ENCODE assay signal across 9 cellular contexts in the genomic region with DNA sequence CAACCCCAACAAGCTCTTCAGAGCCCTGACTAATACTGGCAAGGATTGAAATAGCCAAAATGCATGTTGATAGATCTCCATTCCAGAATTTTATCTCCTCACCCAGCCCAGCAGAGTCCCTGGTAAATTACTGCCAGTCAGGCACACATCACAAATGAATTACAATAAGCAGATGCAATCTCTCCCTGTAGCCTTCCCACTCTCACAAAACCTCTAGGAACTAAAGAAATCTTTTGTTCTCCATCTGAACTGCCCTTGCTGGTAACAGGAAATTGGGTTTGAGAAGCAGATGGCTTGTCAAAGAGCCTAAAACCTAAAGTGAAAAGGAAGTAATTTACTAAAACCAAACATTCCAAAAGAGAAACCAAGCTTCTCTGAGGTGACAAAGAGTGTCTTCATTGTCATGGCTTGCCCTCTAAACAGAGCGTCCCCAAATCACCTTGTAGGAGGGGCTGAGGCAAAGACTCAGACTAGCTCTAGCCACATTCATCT. TPM values are rescaled to one million over a fixed set of nuclear protein-coding genes. Genes with fewer than 3 reads are reported as not detected.
A peak's percentile ranks its signal among the peaks of the same experiment; 100 is the strongest.
DNase-seq lines count a peak whose midpoint lies in the region; ATAC-seq lines count a peak whose summit lies in the region.
"Had no signal": no experiment of that assay in that cellular context is flagged by ENCODE, and none has a peak within 500 bp of the region (broad histone marks: within the 10 kb centered on the region; RNA-seq: fewer than 3 reads in every experiment).

No MANE protein-coding gene starts in this region.

- no peak overlapping the region for H2BK12ac ChIP-seq in neuronal stem cell (ENCODE audit: low read length)
- H2BK12ac ChIP-seq in trophoblast cell (ENCODE audit: low read length) = no peak overlapping the region

- H3K23ac ChIP-seq in neuronal stem cell (ENCODE audit: low read depth, low read length, poor library complexity) = no peak overlapping the region
- no peak overlapping the region for H3K23ac ChIP-seq in trophoblast cell (ENCODE audit: low read length)

- no peak overlapping the region for H3K4me2 ChIP-seq in neuronal stem cell (ENCODE audit: insufficient read depth, low read length, poor library complexity, severe bottlenecking)
- H3K4me2 ChIP-seq in trophoblast cell (ENCODE audit: low read length) = no peak overlapping the region

- H3K27me3 ChIP-seq in HUES48 (ENCODE audit: control insufficient read depth, insufficient read depth, low read length) = no peaks in the 10 kb centered on the region
- no peaks in the 10 kb centered on the region for H3K27me3 ChIP-seq in neuronal stem cell (ENCODE audit: control insufficient read depth in 3 of 3, insufficient read depth in 3 of 3, low read depth in 1 of 3, low read length in 3 of 3)
- no peaks in the 10 kb centered on the region for H3K27me3 ChIP-seq in H7 (ENCODE audit: control insufficient read depth, insufficient read depth, low read length)
- no peaks in the 10 kb centered on the region for H3K27me3 ChIP-seq in trophoblast cell (ENCODE audit: insufficient read depth, low read length)

- H3K27ac ChIP-seq in HUES48 (ENCODE audit: low read depth, low read length) (peak overlapping the region; percentile 90), neuronal stem cell (replicated peaks; ENCODE audit: low read length) (peak overlapping the region; percentile 78), trophoblast cell (ENCODE audit: low read depth, low read length) (no peak overlapping the region)
- H3K27ac ChIP-seq: 22Rv1 had no signal

- H3K9me3 Mint-ChIP-seq in activated naive CD4-positive, alpha-beta T cell treated with anti-CD3 and anti-CD28 coated beads, Interleukin-2, amount 50 U/mL, for 72 hours = peaks cover 0 to 4% of the 10 kb centered on the region in 2 donors

- peaks cover 0 to 6% of the 10 kb centered on the region in 2 donors for H3K36me3 Mint-ChIP-seq in activated naive CD4-positive, alpha-beta T cell treated with anti-CD3 and anti-CD28 coated beads, Interleukin-2, amount 50 U/mL, for 72 hours

- no peak overlapping the region for H3K14ac ChIP-seq in neuronal stem cell (ENCODE audit: low read length)
- H3K14ac ChIP-seq in trophoblast cell (ENCODE audit: low read length) = no peak overlapping the region

- no peak overlapping the region for H3K4ac ChIP-seq in neuronal stem cell (ENCODE audit: low read length)
- no peak overlapping the region for H3K4ac ChIP-seq in trophoblast cell (ENCODE audit: low read depth, low read length)

- H2BK5ac ChIP-seq in neuronal stem cell (ENCODE audit: low read length) (no peak overlapping the region), trophoblast cell (ENCODE audit: low read depth, low read length, poor library complexity) (no peak overlapping the region)

- no peak overlapping the region; the same call in 1 of the 2 replicates for H3K4me3 ChIP-seq in HUES48 (ENCODE audit: low read depth, low read length)
- H3K4me3 ChIP-seq in neuronal stem cell (ENCODE audit: low read length in 2 of 2) = no peak overlapping the region
- H3K4me3 ChIP-seq in H7 (ENCODE audit: insufficient read depth, low read depth, low read length) = no peak overlapping the region
- no peak overlapping the region for H3K4me3 ChIP-seq in trophoblast cell (ENCODE audit: low read depth, low read length)

- H4K91ac ChIP-seq in neuronal stem cell (ENCODE audit: low read depth, low read length, poor library complexity) = no peak overlapping the region
- no peak overlapping the region for H4K91ac ChIP-seq in trophoblast cell (ENCODE audit: low read depth, low read length)

- H3K18ac ChIP-seq in neuronal stem cell (ENCODE audit: low read length) (no peak overlapping the region), trophoblast cell (ENCODE audit: low read length) (no peak overlapping the region)

- no CpG with 5 or more reads among the region's 1 CpG for WGBS in neuronal stem cell (ENCODE audit: extremely low coverage in 2 of 2, insufficient read length in 2 of 2, insufficient replicate concordance in 1 of 2), 2 donors
- WGBS in trophoblast cell (ENCODE audit: extremely low coverage, insufficient coverage, insufficient read length) = no CpG with 5 or more reads among the region's 1 CpG

- H3K27ac Mint-ChIP-seq in activated naive CD4-positive, alpha-beta T cell treated with anti-CD3 and anti-CD28 coated beads, Interleukin-2, amount 50 U/mL, for 72 hours = peak overlapping the region; percentile 63 to 88

- ATAC-seq in activated naive CD4-positive, alpha-beta T cell treated with anti-CD3 and anti-CD28 coated beads, Interleukin-2, amount 50 U/mL, for 72 hours = peak; percentile 70 to 96
- no peak for ATAC-seq in left colon

- H3K79me1 ChIP-seq in neuronal stem cell (ENCODE audit: low read depth, low read length) (peaks cover 2% of the 10 kb centered on the region), trophoblast cell (ENCODE audit: low read length) (no peaks in the 10 kb centered on the region)

- H2BK15ac ChIP-seq in neuronal stem cell (ENCODE audit: low read length) = no peak overlapping the region

- DNase-seq in DMS153 (lab: John Stamatoyannopoulos, UW) = peak; percentile 3
- DNase-seq in DMS153 treated with DMSO at 0.1 percent for 48 hours (lab: John Stamatoyannopoulos, UW; ENCODE audit: unreplicated experiment) = no peak
- peak in 1 of 2 donors; percentile 7 for DNase-seq in activated naive CD4-positive, alpha-beta T cell treated with anti-CD3 and anti-CD28 coated beads, Interleukin-2, amount 50 U/mL, for 72 hours (ENCODE audit: low spot score in 2 of 2)
- peak; percentile 30 for DNase-seq in neuronal stem cell (ENCODE audit: low spot score)
- DNase-seq in H7 = no peak
- DNase-seq in trophoblast cell = no peak
- no peak for DNase-seq in left colon

- peaks cover 30% of the 10 kb centered on the region for H3K4me1 ChIP-seq in HUES48 (ENCODE audit: control insufficient read depth, insufficient read depth, low read length)
- H3K4me1 ChIP-seq in neuronal stem cell (ENCODE audit: control insufficient read depth in 2 of 2, insufficient read depth in 1 of 2, low read depth in 1 of 2, low read length in 2 of 2) = peaks cover 5 to 17% of the 10 kb centered on the region in 2 donors
- H3K4me1 ChIP-seq in trophoblast cell (ENCODE audit: control insufficient read depth in 1 of 2, insufficient read depth in 2 of 2, low read length in 2 of 2) = peaks cover 0 to 2% of the 10 kb centered on the region in 2 experiments

- H3K79me2 ChIP-seq in trophoblast cell (ENCODE audit: control insufficient read depth, insufficient read depth, low read length, poor library complexity) = no peaks in the 10 kb centered on the region

- H3K9ac ChIP-seq in HUES48 (ENCODE audit: low read depth, low read length) (no peak overlapping the region), neuronal stem cell (ENCODE audit: low read depth, low read length, poor library complexity) (no peak overlapping the region), trophoblast cell (ENCODE audit: low read length) (no peak overlapping the region)

- H2BK120ac ChIP-seq in neuronal stem cell (ENCODE audit: low read depth, low read length) = no peak overlapping the region
- H2BK120ac ChIP-seq in trophoblast cell (ENCODE audit: insufficient read depth, low read length, poor library complexity) = no peak overlapping the region

- H4K8ac ChIP-seq in neuronal stem cell (ENCODE audit: low read depth, low read length) (no peak overlapping the region), trophoblast cell (ENCODE audit: low read depth, low read length) (no peak overlapping the region)

- intact Hi-C loops in left colon (cut with DNase I, micrococcal nuclease) = no loop called here

- peak overlapping the region; percentile 66 for H2AFZ ChIP-seq in neuronal stem cell (ENCODE audit: low read length)
- H2AFZ ChIP-seq in trophoblast cell (ENCODE audit: insufficient read depth, low read length, poor library complexity) = no peak overlapping the region

- H3K9me3 ChIP-seq in HUES48 (ENCODE audit: control insufficient read depth, insufficient read depth, low read length) (no peaks in the 10 kb centered on the region), neuronal stem cell (replicated peaks in 1 of 2; ENCODE audit: control insufficient read depth in 2 of 2, insufficient read depth in 1 of 2, low read depth in 1 of 2, low read length in 2 of 2) (no peaks in the 10 kb centered on the region), trophoblast cell (ENCODE audit: insufficient read depth, low read depth, low read length) (no peaks in the 10 kb centered on the region)

- H2AK5ac ChIP-seq in neuronal stem cell (ENCODE audit: low read depth, low read length) = no peak overlapping the region
- H2AK5ac ChIP-seq in trophoblast cell (ENCODE audit: low read length) = no peak overlapping the region

- no peak overlapping the region for H4K12ac ChIP-seq in trophoblast cell (ENCODE audit: low read depth, low read length)

- H3K36me3 ChIP-seq in HUES48 (ENCODE audit: control insufficient read depth, insufficient read depth, low read length) (no peaks in the 10 kb centered on the region), neuronal stem cell (replicated peaks in 1 of 2; ENCODE audit: control insufficient read depth in 2 of 2, insufficient read depth in 2 of 2, low read length in 2 of 2) (no peaks in the 10 kb centered on the region), H7 (replicated peaks; ENCODE audit: control insufficient read depth, insufficient read depth, low read length) (no peaks in the 10 kb centered on the region), trophoblast cell (ENCODE audit: control insufficient read depth in 1 of 2, insufficient read depth in 2 of 2, low read length in 2 of 2) (no peaks in the 10 kb centered on the region)

RNA-seq across cellular contexts. Expression of gene FAM168A, which starts 59.5 kb away (rescaled TPM):
- total RNA-seq in activated naive CD4-positive, alpha-beta T cell treated with anti-CD3 and anti-CD28 coated beads, Interleukin-2, amount 50 U/mL, for 72 hours = 10 to 100 TPM; 16.6 to 23.4 TPM
- 23.1 TPM for polyA plus RNA-seq in neuronal stem cell (2013, experiment 1 of 2)
- polyA plus RNA-seq in neuronal stem cell (2013, experiment 2 of 2) = 24.7 TPM
- 13.1 and 14.3 TPM in 2 replicates for total RNA-seq in H7 (2014; rRNA removed; shearing (Covaris generic))
- polyA plus RNA-seq in trophoblast cell (2013) = 14.0 and 14.1 TPM in 2 replicates
- total RNA-seq in left colon = 10 to 100 TPM; 18.8 to 23.3 TPM

Comparison
In these comparisons a context has a peak if more than half of its experiments do, and no peak if none do; other contexts are left out.
1. DNase-seq: peak in DMS153 (single experiment) and neuronal stem cell (single experiment); none in DMS153 treated with DMSO at 0.1 percent for 48 hours (single experiment), H7 (single experiment), trophoblast cell (0 of 2) and left colon (0 of 2).